Comparison of ENCODE assay signal across 17 cellular contexts in the genomic region with DNA sequence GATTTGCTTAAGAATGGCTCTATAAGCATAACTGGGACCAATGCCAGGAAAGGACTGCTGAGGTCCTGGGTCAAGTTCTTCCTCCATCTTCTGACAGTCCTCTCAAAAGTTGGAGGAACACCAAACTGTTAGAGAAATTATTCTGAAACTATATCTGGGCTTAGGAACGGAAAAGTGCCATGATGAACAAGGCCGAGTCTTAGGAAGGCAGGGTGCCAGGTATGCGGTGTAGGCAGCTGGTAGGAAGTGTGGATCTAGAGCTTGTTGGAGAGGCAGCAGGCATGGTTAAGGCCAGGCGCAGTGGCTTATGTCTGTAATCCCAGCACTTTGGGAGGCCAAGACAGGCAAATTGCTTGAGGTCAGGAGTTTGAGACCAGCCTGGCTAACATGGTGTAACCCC. TPM values are rescaled to one million over a fixed set of nuclear protein-coding genes. Genes with fewer than 3 reads are reported as not detected.
DNase-seq lines count a peak whose midpoint lies in the region; ATAC-seq and TF ChIP-seq lines count a peak whose summit lies in the region.
"Had no signal": no experiment of that assay in that cellular context is flagged by ENCODE, and none has a peak within 500 bp of the region (broad histone marks: within the 10 kb centered on the region; RNA-seq: fewer than 3 reads in every experiment).

No MANE protein-coding gene starts in this region.

- H3K79me2 ChIP-seq in DND-41 (ENCODE audit: insufficient read depth, low read length) = peaks cover 88% of the 10 kb centered on the region

- H4K20me1 ChIP-seq in BLaER1 treated with 17β-estradiol and CSF1 and Interleukin-3, amounts not matched to agents 10 nM and 100 nM = peaks cover 0 to 76% (median 0%) of the 10 kb centered on the region in 11 experiments; a peak in 8 of 22 replicates
- no peaks in the 10 kb centered on the region; the same call in 1 of the 2 replicates for H4K20me1 ChIP-seq in DND-41 (ENCODE audit: insufficient read depth, low read length)

- no peak overlapping the region for H2AFZ ChIP-seq in DND-41 (ENCODE audit: low read depth, low read length)

- H3K36me3 ChIP-seq in BLaER1 treated with 17β-estradiol and CSF1 and Interleukin-3, amounts not matched to agents 10 nM and 100 nM = peaks cover 0 to 61% (median 15%) of the 10 kb centered on the region in 11 experiments; a peak in 17 of 22 replicates
- H3K36me3 ChIP-seq in DND-41 (ENCODE audit: insufficient read depth, low read length) (peaks cover 18% of the 10 kb centered on the region), WERI-Rb-1 (no peaks in the 10 kb centered on the region)
- H3K36me3 ChIP-seq: breast epithelium, pancreas had no signal

- H3K27ac Mint-ChIP-seq in activated naive CD8-positive, alpha-beta T cell treated with anti-CD3 and anti-CD28 coated beads, Interleukin-2, amount 50 U/mL, for 24 hours = peak overlapping the region; percentile 33
- H3K27ac Mint-ChIP-seq in naive thymus-derived CD8-positive, alpha-beta T cell = peak overlapping the region; percentile 38 to 96 (median 88)
- H3K27ac Mint-ChIP-seq: mesothelial cell of epicardium had no signal

- peaks cover 8% of the 10 kb centered on the region for H3K9me3 Mint-ChIP-seq in activated naive CD8-positive, alpha-beta T cell treated with anti-CD3 and anti-CD28 coated beads, Interleukin-2, amount 50 U/mL, for 24 hours
- peaks cover 0 to 2% (median 0%) of the 10 kb centered on the region in 9 donors for H3K9me3 Mint-ChIP-seq in naive thymus-derived CD8-positive, alpha-beta T cell

- peaks cover 28% of the 10 kb centered on the region for H3K36me3 Mint-ChIP-seq in activated naive CD8-positive, alpha-beta T cell treated with anti-CD3 and anti-CD28 coated beads, Interleukin-2, amount 50 U/mL, for 24 hours (ENCODE audit: low read depth)
- peaks cover 0 to 9% (median 3%) of the 10 kb centered on the region in 3 donors for H3K36me3 Mint-ChIP-seq in naive thymus-derived CD8-positive, alpha-beta T cell

- H3K27me3 Mint-ChIP-seq in activated naive CD8-positive, alpha-beta T cell treated with anti-CD3 and anti-CD28 coated beads, Interleukin-2, amount 50 U/mL, for 24 hours = no peaks in the 10 kb centered on the region
- H3K27me3 Mint-ChIP-seq in naive thymus-derived CD8-positive, alpha-beta T cell = no peaks in the 10 kb centered on the region

- peaks cover 20 to 40% (median 28%) of the 10 kb centered on the region in 11 experiments for H3K9me3 ChIP-seq in BLaER1 treated with 17β-estradiol and CSF1 and Interleukin-3, amounts not matched to agents 10 nM and 100 nM (replicated peaks in 1 of 11)
- H3K9me3 ChIP-seq in DND-41 (ENCODE audit: insufficient read depth, low read length, severe bottlenecking) = no peaks in the 10 kb centered on the region
- no peaks in the 10 kb centered on the region for H3K9me3 ChIP-seq in WERI-Rb-1 (ENCODE audit: severe bottlenecking)
- H3K9me3 ChIP-seq: breast epithelium, pancreas had no signal

- H3K9ac ChIP-seq in BLaER1 treated with 17β-estradiol and CSF1 and Interleukin-3, amounts not matched to agents 10 nM and 100 nM = no peak overlapping the region; a peak in 1 of 22 replicates
- H3K9ac ChIP-seq in DND-41 (ENCODE audit: low read depth, low read length) = 0 out of 2 replicates have a peak overlapping the region, but pooled peaks have one; percentile 30

- TF ChIP-seq CTCF in DND-41 (IDR thresholded peaks at IDR 0.05; ENCODE audit: borderline replicate concordance, extremely low read depth, low read length, poor library complexity, severe bottlenecking) (no peak), WERI-Rb-1 (IDR thresholded peaks at IDR 0.05; ENCODE audit: low read depth, low read length) (no peak)

- H3K27ac ChIP-seq in BLaER1 treated with 17β-estradiol and CSF1 and Interleukin-3, amounts not matched to agents 10 nM and 100 nM = peak overlapping the region in 6 of 11 experiments; percentile 10 to 54 (median 44); a peak in 10 of 22 replicates
- H3K27ac ChIP-seq in DND-41 (ENCODE audit: low read length) = peak overlapping the region; percentile 76
- H3K27ac ChIP-seq in WERI-Rb-1 = no peak overlapping the region
- H3K27ac ChIP-seq: pancreas had no signal

- H3K4me1 ChIP-seq in BLaER1 treated with 17β-estradiol and CSF1 and Interleukin-3, amounts not matched to agents 10 nM and 100 nM = peaks cover 36 to 71% (median 50%) of the 10 kb centered on the region in 10 experiments
- H3K4me1 ChIP-seq in DND-41 (ENCODE audit: insufficient read depth, low read length) = peaks cover 62% of the 10 kb centered on the region
- H3K4me1 ChIP-seq: breast epithelium had no signal

- H3K4me3 ChIP-seq in BLaER1 treated with 17β-estradiol and CSF1 and Interleukin-3, amounts not matched to agents 10 nM and 100 nM = no peak overlapping the region
- no peak overlapping the region for H3K4me3 ChIP-seq in DND-41 (ENCODE audit: low read depth in 1 of 2, low read length in 2 of 2)
- H3K4me3 ChIP-seq in WERI-Rb-1 (ENCODE audit: low read depth, low read length) = no peak overlapping the region
- H3K4me3 ChIP-seq: breast epithelium, pancreas had no signal

- peaks cover 88% of the 10 kb centered on the region for H3K4me1 Mint-ChIP-seq in activated naive CD8-positive, alpha-beta T cell treated with anti-CD3 and anti-CD28 coated beads, Interleukin-2, amount 50 U/mL, for 24 hours
- peaks cover 28 to 79% (median 76%) of the 10 kb centered on the region in 4 donors for H3K4me1 Mint-ChIP-seq in naive thymus-derived CD8-positive, alpha-beta T cell

- H3K27me3 ChIP-seq in BLaER1 treated with 17β-estradiol and CSF1 and Interleukin-3, amounts not matched to agents 10 nM and 100 nM = no peaks in the 10 kb centered on the region
- H3K27me3 ChIP-seq in DND-41 (ENCODE audit: insufficient read depth, low read length, poor library complexity) (no peaks in the 10 kb centered on the region), WERI-Rb-1 (ENCODE audit: insufficient read depth, low read depth, severe bottlenecking) (no peaks in the 10 kb centered on the region)
- H3K27me3 ChIP-seq: breast epithelium, pancreas had no signal

- ATAC-seq in DND-41 (ENCODE audit: insufficient read depth, low read depth) (no peak), HG03571 (IDR thresholded peaks at IDR 0.05; ENCODE audit: unreplicated experiment) (no peak), GM18873 (IDR thresholded peaks at IDR 0.05; ENCODE audit: low FRiP score, unreplicated experiment) (no peak)
- ATAC-seq in activated naive CD8-positive, alpha-beta T cell treated with anti-CD3 and anti-CD28 coated beads, Interleukin-2, amount 50 U/mL, for 24 hours = no peak
- no peak for ATAC-seq in naive thymus-derived CD8-positive, alpha-beta T cell

- POLR2A ChIA-PET in naive thymus-derived CD8-positive, alpha-beta T cell (lab: Charles Lee) = interaction anchor here (0.6 to 1.6 kb wide), 4 partner anchors 15 to 1556 kb away, joined by 3 to 5 read pairs (median 4); partner anchors contain the start of gene DRAM1

- H3K4me2 ChIP-seq in BLaER1 treated with 17β-estradiol and CSF1 and Interleukin-3, amounts not matched to agents 10 nM and 100 nM = peak overlapping the region; percentile 14 to 98 (median 55)
- H3K4me2 ChIP-seq in DND-41 (ENCODE audit: insufficient read depth, low read length) = peak overlapping the region; percentile 60

- H3K4me3 Mint-ChIP-seq in activated naive CD8-positive, alpha-beta T cell treated with anti-CD3 and anti-CD28 coated beads, Interleukin-2, amount 50 U/mL, for 24 hours = no peak overlapping the region
- H3K4me3 Mint-ChIP-seq in naive thymus-derived CD8-positive, alpha-beta T cell = peak overlapping the region in 9 of 10 donors; percentile 15 to 83 (median 54)
- H3K4me3 Mint-ChIP-seq: mesothelial cell of epicardium had no signal

- no peak for DNase-seq in DND-41
- DNase-seq in activated naive CD8-positive, alpha-beta T cell treated with anti-CD3 and anti-CD28 coated beads, Interleukin-2, amount 50 U/mL, for 24 hours = no peak
- DNase-seq in naive thymus-derived CD8-positive, alpha-beta T cell = no peak
- no peak for DNase-seq in stimulated activated CD8-positive, alpha-beta memory T cell treated with anti-CD3 and anti-CD28 coated beads, Interleukin-4, amount 100 ng/mL, for 48 hours
- DNase-seq in WERI-Rb-1 = no peak
- DNase-seq: activated effector memory CD4-positive, alpha-beta T cell treated with Interleukin-2 at 50 U/mL for 16 hours; foreskin melanocyte; Karpas-422; NCI-H1436; NCI-H510A; pancreas; SW 1271 had no signal

RNA-seq across cellular contexts. Expression of gene GNPTAB, which starts 7.7 kb away (rescaled TPM):
- 10 to 100 TPM; 55.9 to 64.2 TPM for total RNA-seq in naive thymus-derived CD8-positive, alpha-beta T cell
- 10 to 100 TPM; 25.9 to 43.5 (median 40.9) TPM for polyA plus RNA-seq in naive thymus-derived CD8-positive, alpha-beta T cell

RNA-seq across cellular contexts. Expression of gene DRAM1, which starts 54.3 kb away (rescaled TPM):
- total RNA-seq in naive thymus-derived CD8-positive, alpha-beta T cell = 1 to 10 TPM; 1.6 to 3.3 TPM
- polyA plus RNA-seq in naive thymus-derived CD8-positive, alpha-beta T cell = 1 to 10 TPM; 1.2 to 1.8 (median 1.5) TPM
